Comparison of ENCODE assay signal across 13 cellular contexts in the genomic region with DNA sequence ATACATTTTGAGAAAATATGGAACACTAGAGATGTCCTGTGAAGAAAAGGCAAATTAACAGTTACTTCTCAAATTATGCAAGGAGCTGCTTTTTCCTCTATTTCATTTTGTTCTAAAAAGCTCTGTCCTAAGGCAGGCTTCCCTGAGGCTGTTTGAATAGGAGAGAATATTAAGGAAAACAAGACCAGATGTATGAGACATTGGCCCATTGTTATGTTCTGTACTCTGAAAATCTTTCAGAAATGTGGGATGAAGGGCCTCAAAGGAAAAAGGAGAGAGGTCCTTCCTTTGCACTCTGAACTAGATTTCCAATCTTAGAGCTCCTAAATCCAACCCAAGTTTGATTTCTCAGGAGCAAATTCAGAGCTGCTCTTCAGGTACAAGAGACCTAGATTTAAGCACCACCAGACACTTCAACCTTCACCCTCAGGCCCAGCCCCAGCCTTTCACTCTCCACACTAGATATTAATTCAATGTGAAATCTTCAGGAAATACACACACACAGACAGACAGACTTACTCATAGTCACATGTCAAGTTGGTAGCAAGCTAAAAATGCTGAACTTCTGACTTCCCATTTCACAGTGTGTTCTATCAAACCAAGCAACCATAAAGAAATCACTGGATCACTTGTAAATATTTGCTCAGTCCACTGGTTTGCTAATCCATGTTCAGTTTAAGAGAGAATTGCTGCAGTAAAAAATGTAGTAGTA. TPM values are rescaled to one million over a fixed set of nuclear protein-coding genes. Genes with fewer than 3 reads are reported as not detected.
DNase-seq lines count a peak whose midpoint lies in the region; ATAC-seq, FAIRE-seq and TF ChIP-seq lines count a peak whose summit lies in the region.
"Had no signal": no experiment of that assay in that cellular context is flagged by ENCODE, and none has a peak within 500 bp of the region (broad histone marks: within the 10 kb centered on the region; RNA-seq: fewer than 3 reads in every experiment).

No MANE protein-coding gene starts in this region.

- H3K4me1 Mint-ChIP-seq in activated T-cell treated with anti-CD3 and anti-CD28 coated beads, Interleukin-2, amount 50 U/mL, for 4 hours (ENCODE audit: low read depth) = no peaks in the 10 kb centered on the region
- H3K4me1 Mint-ChIP-seq: activated naive CD8-positive, alpha-beta T cell treated with anti-CD3 and anti-CD28 coated beads for 36 hours had no signal

- no peak for TF ChIP-seq CTCF in bronchial epithelial cell (IDR thresholded peaks at IDR 0.05; ENCODE audit: insufficient read depth, low read length, severe bottlenecking)

- no peaks in the 10 kb centered on the region for H3K36me3 Mint-ChIP-seq in activated T-cell treated with anti-CD3 and anti-CD28 coated beads, Interleukin-2, amount 50 U/mL, for 4 hours (ENCODE audit: insufficient read depth)
- H3K36me3 Mint-ChIP-seq: activated naive CD8-positive, alpha-beta T cell treated with anti-CD3 and anti-CD28 coated beads for 36 hours had no signal

- H3K27me3 ChIP-seq in bronchial epithelial cell (ENCODE audit: control insufficient read depth, insufficient read depth, low read length) = no peaks in the 10 kb centered on the region
- H3K27me3 ChIP-seq: vagina had no signal

- no peak for FAIRE-seq in bronchial epithelial cell (lab: Jason Lieb, UNC)

- H3K36me3 ChIP-seq in bronchial epithelial cell (ENCODE audit: control insufficient read depth, insufficient read depth, low read length) = no peaks in the 10 kb centered on the region
- H3K36me3 ChIP-seq: vagina had no signal

- no peak overlapping the region for H3K4me3 Mint-ChIP-seq in activated T-cell treated with anti-CD3 and anti-CD28 coated beads, Interleukin-2, amount 50 U/mL, for 4 hours
- H3K4me3 Mint-ChIP-seq: activated CD8-positive, alpha-beta T cell treated with anti-CD3 and anti-CD28 coated beads, Interleukin-2, amount 10 ng/mL, durations not matched to agents 7 days and 5 days; activated naive CD8-positive, alpha-beta T cell treated with anti-CD3 and anti-CD28 coated beads for 36 hours had no signal

- peaks cover 2% of the 10 kb centered on the region for H3K27me3 Mint-ChIP-seq in activated T-cell treated with anti-CD3 and anti-CD28 coated beads, Interleukin-2, amount 50 U/mL, for 4 hours (ENCODE audit: low read depth)
- H3K27me3 Mint-ChIP-seq: activated naive CD8-positive, alpha-beta T cell treated with anti-CD3 and anti-CD28 coated beads for 36 hours had no signal

- intact Hi-C loops in left colon (cut with DNase I, micrococcal nuclease) = no loop called here

- no peaks in the 10 kb centered on the region for H3K9me3 Mint-ChIP-seq in activated T-cell treated with anti-CD3 and anti-CD28 coated beads, Interleukin-2, amount 50 U/mL, for 4 hours
- H3K9me3 Mint-ChIP-seq: activated naive CD8-positive, alpha-beta T cell treated with anti-CD3 and anti-CD28 coated beads for 36 hours had no signal

- DNase-seq in A172 (ENCODE audit: low spot score) (peak; percentile 9), Kasumi-1 (lab: John Stamatoyannopoulos, UW) (peak; percentile 47 to 50), bronchial epithelial cell (ENCODE audit: low read depth) (peak; percentile 55), left colon (no peak), NCI-H2029 treated with DMSO at 0.1 percent for 48 hours (lab: John Stamatoyannopoulos, UW) (no peak)
- no peak for DNase-seq in activated T-cell treated with anti-CD3 and anti-CD28 coated beads, Interleukin-2, amount 50 U/mL, for 4 hours
- DNase-seq: activated CD8-positive, alpha-beta T cell treated with anti-CD3 and anti-CD28 coated beads, Interleukin-2, amount 10 ng/mL, durations not matched to agents 7 days and 5 days; activated naive CD8-positive, alpha-beta T cell treated with anti-CD3 and anti-CD28 coated beads for 36 hours; T-helper 1 cell had no signal

- H3K4me3 ChIP-seq in bronchial epithelial cell (ENCODE audit: low read depth, low read length) = no peak overlapping the region
- H3K4me3 ChIP-seq: skin epidermis, vagina had no signal

- ATAC-seq in left colon = peak; percentile 82
- ATAC-seq in GM18868 (IDR thresholded peaks at IDR 0.05; ENCODE audit: unreplicated experiment) = no peak
- ATAC-seq in GM19395 (IDR thresholded peaks at IDR 0.05; ENCODE audit: unreplicated experiment) = no peak
- ATAC-seq in activated T-cell treated with anti-CD3 and anti-CD28 coated beads, Interleukin-2, amount 50 U/mL, for 4 hours = no peak
- ATAC-seq: activated CD8-positive, alpha-beta T cell treated with anti-CD3 and anti-CD28 coated beads, Interleukin-2, amount 10 ng/mL, durations not matched to agents 7 days and 5 days had no signal

RNA-seq across cellular contexts. Expression of a gene that starts 5.3 kb away (rescaled TPM):
- total RNA-seq in A172 (2014; rRNA removed; shearing (Covaris generic)) = 0.07 and 0.43 TPM in 2 replicates
- 0.13 TPM in 1 of 2 replicates, not detected in the other for total RNA-seq in bronchial epithelial cell
- 1 to 10 TPM in 1 of 2 donors, under 1 TPM in 1; 0.89 to 2.9 TPM for total RNA-seq in left colon
- 1 to 10 TPM in 1 of 3 donors, under 1 TPM in 2; 0.66 to 1.9 (median 0.73) TPM for total RNA-seq in activated T-cell treated with anti-CD3 and anti-CD28 coated beads, Interleukin-2, amount 50 U/mL, for 4 hours

Comparison
In these comparisons a context has a peak if more than half of its experiments do, and no peak if none do; other contexts are left out.
1. DNase-seq: peak in A172 (single experiment), Kasumi-1 (2 of 2) and bronchial epithelial cell (single experiment); none in left colon (0 of 2), NCI-H2029 treated with DMSO at 0.1 percent for 48 hours (single experiment) and activated T-cell treated with anti-CD3 and anti-CD28 coated beads, Interleukin-2, amount 50 U/mL, for 4 hours (single experiment).